1 cellular context compared by ENCODE assay signal in the genomic region with DNA sequence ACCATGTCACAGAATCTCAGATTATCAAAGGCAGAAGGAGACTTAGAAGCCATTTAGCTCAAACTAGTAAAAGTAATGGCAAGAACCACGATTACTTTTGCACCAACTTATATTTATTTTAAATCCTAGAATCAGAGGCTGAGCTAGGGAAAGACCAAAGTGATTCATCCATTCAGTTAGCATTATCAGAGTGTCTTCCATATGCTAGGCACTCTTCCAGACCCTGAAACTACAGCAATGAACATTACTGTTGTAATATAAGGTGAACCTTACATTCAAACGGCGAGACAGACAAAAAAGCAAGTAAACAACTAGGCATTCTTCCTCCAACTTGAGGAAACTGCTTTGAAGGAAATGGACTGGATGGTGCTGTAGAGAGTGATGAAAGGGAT.
TF ChIP-seq lines count a peak whose summit lies in the region.

No MANE protein-coding gene starts in this region.

TF ChIP-seq in K562, 482 proteins besides CTCF, POLR2A, EP300 and RAD21:
- TF ChIP-seq, protein P1, sequence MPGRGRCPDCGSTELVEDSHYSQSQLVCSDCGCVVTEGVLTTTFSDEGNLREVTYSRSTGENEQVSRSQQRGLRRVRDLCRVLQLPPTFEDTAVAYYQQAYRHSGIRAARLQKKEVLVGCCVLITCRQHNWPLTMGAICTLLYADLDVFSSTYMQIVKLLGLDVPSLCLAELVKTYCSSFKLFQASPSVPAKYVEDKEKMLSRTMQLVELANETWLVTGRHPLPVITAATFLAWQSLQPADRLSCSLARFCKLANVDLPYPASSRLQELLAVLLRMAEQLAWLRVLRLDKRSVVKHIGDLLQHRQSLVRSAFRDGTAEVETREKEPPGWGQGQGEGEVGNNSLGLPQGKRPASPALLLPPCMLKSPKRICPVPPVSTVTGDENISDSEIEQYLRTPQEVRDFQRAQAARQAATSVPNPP (IDR thresholded peaks at IDR 0.05; ENCODE audit: borderline replicate concordance, insufficient read depth, insufficient read length) = no peak
- TF ChIP-seq TEAD2 (tag; IDR thresholded peaks at IDR 0.05) (no peak), BCOR (IDR thresholded peaks at IDR 0.05) (no peak), ZNF699 (CRISPR knock-in tag; IDR thresholded peaks at IDR 0.05; ENCODE audit: insufficient replicate concordance) (no peak), RBM34 (IDR thresholded peaks at IDR 0.05; ENCODE audit: borderline replicate concordance, insufficient read depth, low read length) (no peak), ILF3 (IDR thresholded peaks at IDR 0.05; ENCODE audit: borderline replicate concordance) (no peak), ZBTB43 (CRISPR knock-in tag; IDR thresholded peaks at IDR 0.05) (no peak), MTA2 (IDR thresholded peaks at IDR 0.05; ENCODE audit: low read depth) (no peak), ESRRB (CRISPR knock-in tag; IDR thresholded peaks at IDR 0.05; ENCODE audit: borderline replicate concordance) (no peak), TCF15 (CRISPR knock-in tag; IDR thresholded peaks at IDR 0.05) (no peak), GABPB1 (CRISPR knock-in tag; IDR thresholded peaks at IDR 0.05) (no peak), GTF2B (IDR thresholded peaks at IDR 0.05; ENCODE audit: extremely low read depth, insufficient read length) (no peak), E2F4 (CRISPR knock-in tag; IDR thresholded peaks at IDR 0.05; ENCODE audit: low read depth) (no peak), HMG20B (CRISPR knock-in tag; IDR thresholded peaks at IDR 0.05) (no peak), GTF2E2 (tag; IDR thresholded peaks at IDR 0.05) (no peak)
- TF ChIP-seq, protein P2, sequence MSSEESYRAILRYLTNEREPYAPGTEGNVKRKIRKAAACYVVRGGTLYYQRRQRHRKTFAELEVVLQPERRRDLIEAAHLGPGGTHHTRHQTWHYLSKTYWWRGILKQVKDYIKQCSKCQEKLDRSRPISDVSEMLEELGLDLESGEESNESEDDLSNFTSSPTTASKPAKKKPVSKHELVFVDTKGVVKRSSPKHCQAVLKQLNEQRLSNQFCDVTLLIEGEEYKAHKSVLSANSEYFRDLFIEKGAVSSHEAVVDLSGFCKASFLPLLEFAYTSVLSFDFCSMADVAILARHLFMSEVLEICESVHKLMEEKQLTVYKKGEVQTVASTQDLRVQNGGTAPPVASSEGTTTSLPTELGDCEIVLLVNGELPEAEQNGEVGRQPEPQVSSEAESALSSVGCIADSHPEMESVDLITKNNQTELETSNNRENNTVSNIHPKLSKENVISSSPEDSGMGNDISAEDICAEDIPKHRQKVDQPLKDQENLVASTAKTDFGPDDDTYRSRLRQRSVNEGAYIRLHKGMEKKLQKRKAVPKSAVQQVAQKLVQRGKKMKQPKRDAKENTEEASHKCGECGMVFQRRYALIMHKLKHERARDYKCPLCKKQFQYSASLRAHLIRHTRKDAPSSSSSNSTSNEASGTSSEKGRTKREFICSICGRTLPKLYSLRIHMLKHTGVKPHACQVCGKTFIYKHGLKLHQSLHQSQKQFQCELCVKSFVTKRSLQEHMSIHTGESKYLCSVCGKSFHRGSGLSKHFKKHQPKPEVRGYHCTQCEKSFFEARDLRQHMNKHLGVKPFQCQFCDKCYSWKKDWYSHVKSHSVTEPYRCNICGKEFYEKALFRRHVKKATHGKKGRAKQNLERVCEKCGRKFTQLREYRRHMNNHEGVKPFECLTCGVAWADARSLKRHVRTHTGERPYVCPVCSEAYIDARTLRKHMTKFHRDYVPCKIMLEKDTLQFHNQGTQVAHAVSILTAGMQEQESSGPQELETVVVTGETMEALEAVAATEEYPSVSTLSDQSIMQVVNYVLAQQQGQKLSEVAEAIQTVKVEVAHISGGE (CRISPR knock-in tag; IDR thresholded peaks at IDR 0.05) = no peak
- TF ChIP-seq, protein P3, sequence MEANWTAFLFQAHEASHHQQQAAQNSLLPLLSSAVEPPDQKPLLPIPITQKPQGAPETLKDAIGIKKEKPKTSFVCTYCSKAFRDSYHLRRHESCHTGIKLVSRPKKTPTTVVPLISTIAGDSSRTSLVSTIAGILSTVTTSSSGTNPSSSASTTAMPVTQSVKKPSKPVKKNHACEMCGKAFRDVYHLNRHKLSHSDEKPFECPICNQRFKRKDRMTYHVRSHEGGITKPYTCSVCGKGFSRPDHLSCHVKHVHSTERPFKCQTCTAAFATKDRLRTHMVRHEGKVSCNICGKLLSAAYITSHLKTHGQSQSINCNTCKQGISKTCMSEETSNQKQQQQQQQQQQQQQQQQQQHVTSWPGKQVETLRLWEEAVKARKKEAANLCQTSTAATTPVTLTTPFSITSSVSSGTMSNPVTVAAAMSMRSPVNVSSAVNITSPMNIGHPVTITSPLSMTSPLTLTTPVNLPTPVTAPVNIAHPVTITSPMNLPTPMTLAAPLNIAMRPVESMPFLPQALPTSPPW (CRISPR knock-in tag; IDR thresholded peaks at IDR 0.05) = no peak
